ENCODE assay signal across 1 cellular context in genomic region chr1:116292929-116293725, GRCh38.
TF ChIP-seq lines count a peak whose summit lies in the region.

No MANE protein-coding gene starts in this region.

TF ChIP-seq in HepG2, 621 proteins besides CTCF, POLR2A, EP300 and RAD21 (continued from another document and continues in another):
- TF ChIP-seq, protein P1, sequence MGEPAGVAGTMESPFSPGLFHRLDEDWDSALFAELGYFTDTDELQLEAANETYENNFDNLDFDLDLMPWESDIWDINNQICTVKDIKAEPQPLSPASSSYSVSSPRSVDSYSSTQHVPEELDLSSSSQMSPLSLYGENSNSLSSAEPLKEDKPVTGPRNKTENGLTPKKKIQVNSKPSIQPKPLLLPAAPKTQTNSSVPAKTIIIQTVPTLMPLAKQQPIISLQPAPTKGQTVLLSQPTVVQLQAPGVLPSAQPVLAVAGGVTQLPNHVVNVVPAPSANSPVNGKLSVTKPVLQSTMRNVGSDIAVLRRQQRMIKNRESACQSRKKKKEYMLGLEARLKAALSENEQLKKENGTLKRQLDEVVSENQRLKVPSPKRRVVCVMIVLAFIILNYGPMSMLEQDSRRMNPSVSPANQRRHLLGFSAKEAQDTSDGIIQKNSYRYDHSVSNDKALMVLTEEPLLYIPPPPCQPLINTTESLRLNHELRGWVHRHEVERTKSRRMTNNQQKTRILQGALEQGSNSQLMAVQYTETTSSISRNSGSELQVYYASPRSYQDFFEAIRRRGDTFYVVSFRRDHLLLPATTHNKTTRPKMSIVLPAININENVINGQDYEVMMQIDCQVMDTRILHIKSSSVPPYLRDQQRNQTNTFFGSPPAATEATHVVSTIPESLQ (CRISPR knock-in tag; conservative IDR thresholded peaks at IDR 0.05) = no peak
- TF ChIP-seq ZNF18 (CRISPR knock-in tag; IDR thresholded peaks at IDR 0.05; ENCODE audit: insufficient replicate concordance) (no peak), ZNF547 (CRISPR knock-in tag; IDR thresholded peaks at IDR 0.05) (peak; percentile 52; the same call in 1 of the 2 replicates), ZNF614 (CRISPR knock-in tag; IDR thresholded peaks at IDR 0.05; ENCODE audit: borderline replicate concordance) (peak; percentile 90), YY1 (IDR thresholded peaks at IDR 0.05; ENCODE audit: insufficient read depth, insufficient replicate concordance, low read depth, low read length) (no peak), HOXA9 (CRISPR knock-in tag; IDR thresholded peaks at IDR 0.05; ENCODE audit: borderline replicate concordance) (no peak), MTF1 (CRISPR knock-in tag; IDR thresholded peaks at IDR 0.05) (no peak), IRF2 (CRISPR knock-in tag; IDR thresholded peaks at IDR 0.05) (peak; percentile 85), ZNF354B (CRISPR knock-in tag; IDR thresholded peaks at IDR 0.05) (no peak), SMAD1 (CRISPR knock-in tag; IDR thresholded peaks at IDR 0.05; ENCODE audit: borderline replicate concordance, low read depth) (no peak), ZNF251 (CRISPR knock-in tag; IDR thresholded peaks at IDR 0.05) (no peak), PAF1 (CRISPR knock-in tag; IDR thresholded peaks at IDR 0.05) (no peak), FOXA1 (IDR thresholded peaks at IDR 0.05) (peak; percentile 28; the same call in 1 of the 2 replicates), FOXA1 (CRISPR knock-in tag; IDR thresholded peaks at IDR 0.05) (peak; percentile 94), ZNF619 (CRISPR knock-in tag; IDR thresholded peaks at IDR 0.05) (no peak), ZSCAN9 (CRISPR knock-in tag; IDR thresholded peaks at IDR 0.05; ENCODE audit: borderline replicate concordance) (peak; percentile 94), NFE2L1 (CRISPR knock-in tag; IDR thresholded peaks at IDR 0.05; ENCODE audit: borderline replicate concordance) (no peak), NFATC3 (CRISPR knock-in tag; IDR thresholded peaks at IDR 0.05) (no peak), JDP2 (CRISPR knock-in tag; IDR thresholded peaks at IDR 0.05; ENCODE audit: borderline replicate concordance) (no peak; the same call in 1 of the 2 replicates), ZNF776 (CRISPR knock-in tag; IDR thresholded peaks at IDR 0.05) (no peak), SNAI1 (CRISPR knock-in tag; IDR thresholded peaks at IDR 0.05; ENCODE audit: borderline replicate concordance) (no peak), ZBTB42 (CRISPR knock-in tag; IDR thresholded peaks at IDR 0.05) (no peak), GTF2F1 (IDR thresholded peaks at IDR 0.05; ENCODE audit: low read length) (no peak), DNMT3B (CRISPR knock-in tag; conservative IDR thresholded peaks at IDR 0.05) (peak; percentile 63; the same call in 1 of the 2 replicates), ZMAT3 (CRISPR knock-in tag; conservative IDR thresholded peaks at IDR 0.05) (0 out of 2 replicates have a peak, but pooled peaks have one; percentile 63), IKZF4 (CRISPR knock-in tag; IDR thresholded peaks at IDR 0.05; ENCODE audit: borderline replicate concordance, low read depth, not compliant biosample characterization) (no peak), RNF2 (conservative IDR thresholded peaks at IDR 0.05; ENCODE audit: low read depth) (no peak), RFXANK (CRISPR knock-in tag; IDR thresholded peaks at IDR 0.05) (no peak), AHDC1 (CRISPR knock-in tag; IDR thresholded peaks at IDR 0.05; ENCODE audit: borderline replicate concordance) (peak; percentile 98), NFE2 (CRISPR knock-in tag; IDR thresholded peaks at IDR 0.05) (no peak), NFKB2 (CRISPR knock-in tag; IDR thresholded peaks at IDR 0.05; ENCODE audit: borderline replicate concordance) (no peak), ATF3 (CRISPR knock-in tag; IDR thresholded peaks at IDR 0.05) (no peak), ZNF790 (CRISPR knock-in tag; IDR thresholded peaks at IDR 0.05; ENCODE audit: borderline replicate concordance) (no peak), ZNF501 (CRISPR knock-in tag; IDR thresholded peaks at IDR 0.05) (0 out of 2 replicates have a peak, but pooled peaks have one; percentile 35)
- TF ChIP-seq, protein P2, sequence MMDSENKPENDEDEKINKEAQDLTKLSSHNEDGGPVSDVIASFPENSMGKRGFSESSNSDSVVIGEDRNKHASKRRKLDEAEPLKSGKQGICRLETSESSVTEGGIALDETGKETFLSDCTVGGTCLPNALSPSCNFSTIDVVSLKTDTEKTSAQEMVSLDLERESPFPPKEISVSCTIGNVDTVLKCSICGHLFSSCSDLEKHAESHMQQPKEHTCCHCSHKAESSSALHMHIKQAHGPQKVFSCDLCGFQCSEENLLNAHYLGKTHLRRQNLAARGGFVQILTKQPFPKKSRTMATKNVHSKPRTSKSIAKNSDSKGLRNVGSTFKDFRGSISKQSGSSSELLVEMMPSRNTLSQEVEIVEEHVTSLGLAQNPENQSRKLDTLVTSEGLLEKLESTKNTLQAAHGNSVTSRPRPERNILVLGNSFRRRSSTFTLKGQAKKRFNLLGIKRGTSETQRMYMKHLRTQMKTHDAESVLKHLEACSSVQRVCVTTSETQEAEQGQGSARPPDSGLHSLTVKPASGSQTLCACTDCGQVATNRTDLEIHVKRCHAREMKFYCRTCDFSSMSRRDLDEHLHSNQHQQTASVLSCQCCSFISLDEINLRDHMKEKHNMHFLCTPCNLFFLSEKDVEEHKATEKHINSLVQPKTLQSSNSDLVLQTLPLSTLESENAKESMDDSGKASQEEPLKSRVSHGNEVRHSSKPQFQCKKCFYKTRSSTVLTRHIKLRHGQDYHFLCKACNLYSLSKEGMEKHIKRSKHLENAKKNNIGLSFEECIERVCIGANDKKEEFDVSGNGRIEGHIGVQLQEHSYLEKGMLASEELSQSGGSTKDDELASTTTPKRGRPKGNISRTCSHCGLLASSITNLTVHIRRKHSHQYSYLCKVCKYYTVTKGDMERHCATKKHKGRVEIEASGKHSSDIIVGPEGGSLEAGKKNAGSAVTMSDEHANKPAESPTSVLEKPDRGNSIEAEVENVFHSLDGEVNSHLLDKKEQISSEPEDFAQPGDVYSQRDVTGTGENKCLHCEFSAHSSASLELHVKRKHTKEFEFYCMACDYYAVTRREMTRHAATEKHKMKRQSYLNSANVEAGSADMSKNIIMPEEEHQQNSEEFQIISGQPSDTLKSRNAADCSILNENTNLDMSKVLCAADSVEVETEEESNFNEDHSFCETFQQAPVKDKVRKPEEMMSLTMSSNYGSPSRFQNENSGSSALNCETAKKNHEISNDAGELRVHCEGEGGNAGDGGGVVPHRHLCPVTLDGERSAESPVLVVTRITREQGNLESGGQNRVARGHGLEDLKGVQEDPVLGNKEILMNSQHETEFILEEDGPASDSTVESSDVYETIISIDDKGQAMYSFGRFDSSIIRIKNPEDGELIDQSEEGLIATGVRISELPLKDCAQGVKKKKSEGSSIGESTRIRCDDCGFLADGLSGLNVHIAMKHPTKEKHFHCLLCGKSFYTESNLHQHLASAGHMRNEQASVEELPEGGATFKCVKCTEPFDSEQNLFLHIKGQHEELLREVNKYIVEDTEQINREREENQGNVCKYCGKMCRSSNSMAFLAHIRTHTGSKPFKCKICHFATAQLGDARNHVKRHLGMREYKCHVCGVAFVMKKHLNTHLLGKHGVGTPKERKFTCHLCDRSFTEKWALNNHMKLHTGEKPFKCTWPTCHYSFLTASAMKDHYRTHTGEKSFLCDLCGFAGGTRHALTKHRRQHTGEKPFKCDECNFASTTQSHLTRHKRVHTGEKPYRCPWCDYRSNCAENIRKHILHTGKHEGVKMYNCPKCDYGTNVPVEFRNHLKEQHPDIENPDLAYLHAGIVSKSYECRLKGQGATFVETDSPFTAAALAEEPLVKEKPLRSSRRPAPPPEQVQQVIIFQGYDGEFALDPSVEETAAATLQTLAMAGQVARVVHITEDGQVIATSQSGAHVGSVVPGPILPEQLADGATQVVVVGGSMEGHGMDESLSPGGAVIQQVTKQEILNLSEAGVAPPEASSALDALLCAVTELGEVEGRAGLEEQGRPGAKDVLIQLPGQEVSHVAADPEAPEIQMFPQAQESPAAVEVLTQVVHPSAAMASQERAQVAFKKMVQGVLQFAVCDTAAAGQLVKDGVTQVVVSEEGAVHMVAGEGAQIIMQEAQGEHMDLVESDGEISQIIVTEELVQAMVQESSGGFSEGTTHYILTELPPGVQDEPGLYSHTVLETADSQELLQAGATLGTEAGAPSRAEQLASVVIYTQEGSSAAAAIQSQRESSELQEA (CRISPR knock-in tag; IDR thresholded peaks at IDR 0.05; ENCODE audit: not compliant biosample characterization) = no peak
- TF ChIP-seq, protein P3, sequence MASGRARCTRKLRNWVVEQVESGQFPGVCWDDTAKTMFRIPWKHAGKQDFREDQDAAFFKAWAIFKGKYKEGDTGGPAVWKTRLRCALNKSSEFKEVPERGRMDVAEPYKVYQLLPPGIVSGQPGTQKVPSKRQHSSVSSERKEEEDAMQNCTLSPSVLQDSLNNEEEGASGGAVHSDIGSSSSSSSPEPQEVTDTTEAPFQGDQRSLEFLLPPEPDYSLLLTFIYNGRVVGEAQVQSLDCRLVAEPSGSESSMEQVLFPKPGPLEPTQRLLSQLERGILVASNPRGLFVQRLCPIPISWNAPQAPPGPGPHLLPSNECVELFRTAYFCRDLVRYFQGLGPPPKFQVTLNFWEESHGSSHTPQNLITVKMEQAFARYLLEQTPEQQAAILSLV (CRISPR knock-in tag; IDR thresholded peaks at IDR 0.05; ENCODE audit: borderline replicate concordance) = no peak; the same call in 1 of the 2 replicates
- TF ChIP-seq, protein P4, sequence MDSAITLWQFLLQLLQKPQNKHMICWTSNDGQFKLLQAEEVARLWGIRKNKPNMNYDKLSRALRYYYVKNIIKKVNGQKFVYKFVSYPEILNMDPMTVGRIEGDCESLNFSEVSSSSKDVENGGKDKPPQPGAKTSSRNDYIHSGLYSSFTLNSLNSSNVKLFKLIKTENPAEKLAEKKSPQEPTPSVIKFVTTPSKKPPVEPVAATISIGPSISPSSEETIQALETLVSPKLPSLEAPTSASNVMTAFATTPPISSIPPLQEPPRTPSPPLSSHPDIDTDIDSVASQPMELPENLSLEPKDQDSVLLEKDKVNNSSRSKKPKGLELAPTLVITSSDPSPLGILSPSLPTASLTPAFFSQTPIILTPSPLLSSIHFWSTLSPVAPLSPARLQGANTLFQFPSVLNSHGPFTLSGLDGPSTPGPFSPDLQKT (CRISPR knock-in tag; IDR thresholded peaks at IDR 0.05; ENCODE audit: borderline replicate concordance) = no peak
- TF ChIP-seq, protein P5, sequence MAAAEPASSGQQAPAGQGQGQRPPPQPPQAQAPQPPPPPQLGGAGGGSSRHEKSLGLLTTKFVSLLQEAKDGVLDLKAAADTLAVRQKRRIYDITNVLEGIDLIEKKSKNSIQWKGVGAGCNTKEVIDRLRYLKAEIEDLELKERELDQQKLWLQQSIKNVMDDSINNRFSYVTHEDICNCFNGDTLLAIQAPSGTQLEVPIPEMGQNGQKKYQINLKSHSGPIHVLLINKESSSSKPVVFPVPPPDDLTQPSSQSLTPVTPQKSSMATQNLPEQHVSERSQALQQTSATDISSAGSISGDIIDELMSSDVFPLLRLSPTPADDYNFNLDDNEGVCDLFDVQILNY (CRISPR knock-in tag; conservative IDR thresholded peaks at IDR 0.05) = no peak
- TF ChIP-seq, protein P6, sequence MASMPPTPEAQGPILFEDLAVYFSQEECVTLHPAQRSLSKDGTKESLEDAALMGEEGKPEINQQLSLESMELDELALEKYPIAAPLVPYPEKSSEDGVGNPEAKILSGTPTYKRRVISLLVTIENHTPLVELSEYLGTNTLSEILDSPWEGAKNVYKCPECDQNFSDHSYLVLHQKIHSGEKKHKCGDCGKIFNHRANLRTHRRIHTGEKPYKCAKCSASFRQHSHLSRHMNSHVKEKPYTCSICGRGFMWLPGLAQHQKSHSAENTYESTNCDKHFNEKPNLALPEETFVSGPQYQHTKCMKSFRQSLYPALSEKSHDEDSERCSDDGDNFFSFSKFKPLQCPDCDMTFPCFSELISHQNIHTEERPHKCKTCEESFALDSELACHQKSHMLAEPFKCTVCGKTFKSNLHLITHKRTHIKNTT (CRISPR knock-in tag; IDR thresholded peaks at IDR 0.05) = no peak
